ENCODE assay signal across 8 cellular contexts in genomic region chr17:41864837-41865595, GRCh38. TPM values are rescaled to one million over a fixed set of nuclear protein-coding genes. Genes with fewer than 3 reads are reported as not detected.
DNase-seq lines count a peak whose midpoint lies in the region; ATAC-seq, FAIRE-seq and TF ChIP-seq lines count a peak whose summit lies in the region.

TSS of gene KLHL11 (minus strand) at chr17:41865423. CDS start at chr17:41865370, 53 bp downstream.

- intact Hi-C loops in naive thymus-derived CD4-positive, alpha-beta T cell (cut with micrococcal nuclease), result loop anchor here (1.0 to 10.0 kb wide), 12 partner anchors 29 to 1218 kb away; partner anchors contain the start of genes NT5C3B (in 2 of the 2), CNP (in 1 of the 2), DNAJC7 (in 1 of the 2) and EIF1 (in 1 of the 2)

- peak within 1 kb of the TSS; percentile 88 for H2AFZ ChIP-seq in KMS-11 (ENCODE audit: low read depth)
- peak within 1 kb of the TSS; percentile 76 for H2AFZ ChIP-seq in fibroblast of lung (ENCODE audit: low read length)

- H3K4me2 ChIP-seq in KMS-11 (peak within 1 kb of the TSS; percentile 91), fibroblast of lung (ENCODE audit: extremely low read depth, insufficient read depth, low read length) (peak within 1 kb of the TSS; percentile 100)

- H3K36me3 ChIP-seq in KMS-11 (ENCODE audit: insufficient read depth) (no peaks in the 10 kb centered on the region; the same call in 1 of the 2 replicates), fibroblast of lung (ENCODE audit: control insufficient read depth, insufficient read depth, low read length) (peaks cover 7% of the 10 kb centered on the region)
- H3K36me3 ChIP-seq in naive thymus-derived CD4-positive, alpha-beta T cell (ENCODE audit: control insufficient read depth in 2 of 3, insufficient read depth in 3 of 3, low read length in 3 of 3), result peaks cover 0 to 27% (median 0%) of the 10 kb centered on the region in 3 experiments

- peak; percentile 59 for DNase-seq in DMS53 treated with DMSO at 0.1 percent for 48 hours (lab: John Stamatoyannopoulos, UW; ENCODE audit: unreplicated experiment)
- DNase-seq in RCC 7860 (ENCODE audit: low spot score), result peak; percentile 74
- DNase-seq in activated T-cell treated with anti-CD3 and anti-CD28 coated beads, Interleukin-2, amount 50 U/mL, for 72 hours, result peak; percentile 91 to 92
- peak; percentile 86 to 87 for DNase-seq in fibroblast of lung (ENCODE audit: low read depth in 2 of 2)
- peak; percentile 78 to 88 (median 86) for DNase-seq in naive thymus-derived CD4-positive, alpha-beta T cell
- DNase-seq in stimulated activated naive B cell treated with anti-CD40 and anti-IgM and Interleukin-4, amounts not matched to agents 10 μg/mL and 1 μg/mL and 100 μg/mL, for 72 hours, result peak; percentile 85

- H3K9me3 Mint-ChIP-seq in activated T-cell treated with anti-CD3 and anti-CD28 coated beads, Interleukin-2, amount 50 U/mL, for 72 hours, result no peaks in the 10 kb centered on the region
- H3K9me3 Mint-ChIP-seq in naive thymus-derived CD4-positive, alpha-beta T cell, result peaks cover 0 to 2% (median 0%) of the 10 kb centered on the region in 11 donors
- H3K9me3 Mint-ChIP-seq in stimulated activated naive B cell treated with anti-CD40 and anti-IgM and Interleukin-4, amounts not matched to agents 10 μg/mL and 1 μg/mL and 100 μg/mL, for 72 hours, result no peaks in the 10 kb centered on the region

- H3K27me3 Mint-ChIP-seq in activated T-cell treated with anti-CD3 and anti-CD28 coated beads, Interleukin-2, amount 50 U/mL, for 72 hours (ENCODE audit: low read depth), result no peaks in the 10 kb centered on the region
- no peaks in the 10 kb centered on the region for H3K27me3 Mint-ChIP-seq in naive thymus-derived CD4-positive, alpha-beta T cell
- H3K27me3 Mint-ChIP-seq in stimulated activated naive B cell treated with anti-CD40 and anti-IgM and Interleukin-4, amounts not matched to agents 10 μg/mL and 1 μg/mL and 100 μg/mL, for 72 hours, result no peaks in the 10 kb centered on the region

- CTCF ChIA-PET in naive thymus-derived CD4-positive, alpha-beta T cell (lab: Charles Lee), result interaction anchor here (0.7 kb wide), 1 partner anchor 66 kb away, joined by 3 read pairs; the partner anchor contains the start of gene ODAD4

- H3K4me1 Mint-ChIP-seq in activated T-cell treated with anti-CD3 and anti-CD28 coated beads, Interleukin-2, amount 50 U/mL, for 72 hours (ENCODE audit: low read depth), result peaks cover 41% of the 10 kb centered on the region
- peaks cover 15 to 43% (median 32%) of the 10 kb centered on the region in 7 donors for H3K4me1 Mint-ChIP-seq in naive thymus-derived CD4-positive, alpha-beta T cell
- H3K4me1 Mint-ChIP-seq in stimulated activated naive B cell treated with anti-CD40 and anti-IgM and Interleukin-4, amounts not matched to agents 10 μg/mL and 1 μg/mL and 100 μg/mL, for 72 hours, result peaks cover 15 to 26% of the 10 kb centered on the region in 2 donors

- H3K9ac ChIP-seq in KMS-11, result peak within 1 kb of the TSS; percentile 90
- H3K9ac ChIP-seq in fibroblast of lung (ENCODE audit: insufficient read depth, low read length), result peak within 1 kb of the TSS; percentile 86

- FAIRE-seq in RCC 7860 (lab: Jason Lieb, UNC), result no peak

- H3K27ac Mint-ChIP-seq in activated T-cell treated with anti-CD3 and anti-CD28 coated beads, Interleukin-2, amount 50 U/mL, for 72 hours, result peak within 1 kb of the TSS; percentile 62
- H3K27ac Mint-ChIP-seq in naive thymus-derived CD4-positive, alpha-beta T cell, result peak within 1 kb of the TSS in 4 of 9 donors; percentile 73 to 92 (median 90)
- H3K27ac Mint-ChIP-seq in stimulated activated naive B cell treated with anti-CD40 and anti-IgM and Interleukin-4, amounts not matched to agents 10 μg/mL and 1 μg/mL and 100 μg/mL, for 72 hours, result peak within 1 kb of the TSS; percentile 84

- peaks cover 50% of the 10 kb centered on the region for H3K79me2 ChIP-seq in KMS-11 (ENCODE audit: insufficient read depth, low read depth)
- peaks cover 38% of the 10 kb centered on the region for H3K79me2 ChIP-seq in fibroblast of lung (ENCODE audit: control insufficient read depth, insufficient read depth, low read length)

- H3K4me3 ChIP-seq in KMS-11 (IDR thresholded peaks at IDR 0.05; ENCODE audit: insufficient read depth, low read depth, low read length) (no peak within 1 kb of the TSS), fibroblast of lung (replicated peaks in 1 of 4; ENCODE audit: control extremely low read depth in 1 of 4, insufficient read depth in 1 of 4, low read depth in 3 of 4, low read length in 4 of 4) (peak within 1 kb of the TSS; percentile 73 to 99 (median 90))
- peak within 1 kb of the TSS; percentile 89 for H3K4me3 ChIP-seq in naive thymus-derived CD4-positive, alpha-beta T cell (ENCODE audit: low read length)

- 0 out of 2 replicates have a peak, but pooled peaks cover 5% of the 10 kb centered on the region for H4K20me1 ChIP-seq in KMS-11 (ENCODE audit: insufficient read depth)
- no peaks in the 10 kb centered on the region for H4K20me1 ChIP-seq in fibroblast of lung (ENCODE audit: control insufficient read depth, extremely low read depth, insufficient read depth, low read length)

- H3K4me3 Mint-ChIP-seq in activated T-cell treated with anti-CD3 and anti-CD28 coated beads, Interleukin-2, amount 50 U/mL, for 72 hours, result no peak within 1 kb of the TSS
- H3K4me3 Mint-ChIP-seq in naive thymus-derived CD4-positive, alpha-beta T cell, result no peak within 1 kb of the TSS
- no peak within 1 kb of the TSS for H3K4me3 Mint-ChIP-seq in stimulated activated naive B cell treated with anti-CD40 and anti-IgM and Interleukin-4, amounts not matched to agents 10 μg/mL and 1 μg/mL and 100 μg/mL, for 72 hours

- H3K36me3 Mint-ChIP-seq in activated T-cell treated with anti-CD3 and anti-CD28 coated beads, Interleukin-2, amount 50 U/mL, for 72 hours (ENCODE audit: insufficient read depth in 2 of 2), result peaks cover 0 to 5% of the 10 kb centered on the region in 2 donors
- H3K36me3 Mint-ChIP-seq in naive thymus-derived CD4-positive, alpha-beta T cell, result peaks cover 0 to 9% (median 7%) of the 10 kb centered on the region in 5 donors
- H3K36me3 Mint-ChIP-seq in stimulated activated naive B cell treated with anti-CD40 and anti-IgM and Interleukin-4, amounts not matched to agents 10 μg/mL and 1 μg/mL and 100 μg/mL, for 72 hours, result peaks cover 13 to 22% of the 10 kb centered on the region in 2 donors

- ATAC-seq in GM21723 (IDR thresholded peaks at IDR 0.05; ENCODE audit: unreplicated experiment), result peak; percentile 89
- peak; percentile 88 to 91 for ATAC-seq in activated T-cell treated with anti-CD3 and anti-CD28 coated beads, Interleukin-2, amount 50 U/mL, for 72 hours (replicated peaks in 1 of 2)
- peak; percentile 97 for ATAC-seq in naive thymus-derived CD4-positive, alpha-beta T cell
- peak; percentile 94 to 95 for ATAC-seq in stimulated activated naive B cell treated with anti-CD40 and anti-IgM and Interleukin-4, amounts not matched to agents 10 μg/mL and 1 μg/mL and 100 μg/mL, for 72 hours (replicated peaks)

- TF ChIP-seq CTCF in KMS-11 (conservative IDR thresholded peaks at IDR 0.05; ENCODE audit: low read depth, low read length) (no peak), fibroblast of lung (conservative IDR thresholded peaks at IDR 0.05 in 1 of 2, IDR thresholded peaks at IDR 0.05 in 1 of 2; ENCODE audit: low read depth in 1 of 2, low read length in 2 of 2) (peak in 1 of 2 donors; percentile 1)

- H3K4me1 ChIP-seq in KMS-11 (ENCODE audit: low read depth, poor library complexity, severe bottlenecking) (peaks cover 18% of the 10 kb centered on the region), fibroblast of lung (ENCODE audit: control insufficient read depth, extremely low read depth, insufficient read depth, low read length) (peaks cover 2% of the 10 kb centered on the region)
- H3K4me1 ChIP-seq in naive thymus-derived CD4-positive, alpha-beta T cell (ENCODE audit: control insufficient read depth in 2 of 2, insufficient read depth in 2 of 2, low read length in 2 of 2), result peaks cover 25 to 31% of the 10 kb centered on the region in 2 donors

- POLR2A ChIA-PET in naive thymus-derived CD4-positive, alpha-beta T cell (lab: Charles Lee), result interaction anchor here (1.2 to 3.0 kb wide), 8 partner anchors 13 to 1646 kb away, joined by 4 to 17 read pairs (median 10); partner anchors contain the start of genes ACLY, DNAJC7, EIF1 and KLHL10

- H3K9me3 ChIP-seq in fibroblast of lung (ENCODE audit: control insufficient read depth, insufficient read depth, low read depth, low read length), result no peaks in the 10 kb centered on the region
- H3K9me3 ChIP-seq in naive thymus-derived CD4-positive, alpha-beta T cell (ENCODE audit: control insufficient read depth in 2 of 3, low read length in 3 of 3), result no peaks in the 10 kb centered on the region

- H3K27ac ChIP-seq in KMS-11 (peak within 1 kb of the TSS; percentile 81), fibroblast of lung (ENCODE audit: insufficient read depth, low read length) (peak within 1 kb of the TSS; percentile 78)
- H3K27ac ChIP-seq in naive thymus-derived CD4-positive, alpha-beta T cell (ENCODE audit: low read depth, low read length), result peak within 1 kb of the TSS; percentile 90

- H3K27me3 ChIP-seq in KMS-11 (ENCODE audit: insufficient read depth, low read depth) (no peaks in the 10 kb centered on the region), fibroblast of lung (ENCODE audit: control insufficient read depth, insufficient read depth, low read length) (no peaks in the 10 kb centered on the region)
- no peaks in the 10 kb centered on the region for H3K27me3 ChIP-seq in naive thymus-derived CD4-positive, alpha-beta T cell (ENCODE audit: control insufficient read depth in 2 of 2, insufficient read depth in 2 of 2, low read length in 2 of 2)

RNA-seq across cellular contexts. Expression of gene KLHL11, which starts in this region (rescaled TPM):
- 10 to 100 TPM; 17.6 to 24.4 TPM for total RNA-seq in activated T-cell treated with anti-CD3 and anti-CD28 coated beads, Interleukin-2, amount 50 U/mL, for 72 hours
- 24.4 and 28.2 TPM in 2 replicates for total RNA-seq in fibroblast of lung
- 8.1 and 8.7 TPM in 2 replicates for polyA plus RNA-seq in fibroblast of lung
- polyA plus RNA-seq in fibroblast of lung (2012), result 1.8 and 2.3 TPM in 2 replicates
- polyA minus RNA-seq in fibroblast of lung (ENCODE audit: low replicate concordance), result 6.4 and 12.2 TPM in 2 replicates
- total RNA-seq in naive thymus-derived CD4-positive, alpha-beta T cell, result 10 to 100 TPM; 15.2 to 25.9 (median 18.9) TPM
- polyA plus RNA-seq in naive thymus-derived CD4-positive, alpha-beta T cell, result 1 to 10 TPM; 6.7 to 7.0 TPM
